2 cellular contexts compared by ENCODE assay signal in genomic region chr6:134753001-134753400, GRCh38.
TF ChIP-seq lines count a peak whose summit lies in the region.

No MANE protein-coding gene starts in this region.

TF ChIP-seq in HepG2, 621 proteins besides CTCF, POLR2A, EP300 and RAD21 (continued from another document):
- TF ChIP-seq ZNF407 (CRISPR knock-in tag; IDR thresholded peaks at IDR 0.05; ENCODE audit: not compliant biosample characterization), result no peak
- no peak for TF ChIP-seq HMGA1 (CRISPR knock-in tag; conservative IDR thresholded peaks at IDR 0.05)
- no peak for TF ChIP-seq FOXP4 (CRISPR knock-in tag; IDR thresholded peaks at IDR 0.05)
- TF ChIP-seq ZSCAN31 (CRISPR knock-in tag; IDR thresholded peaks at IDR 0.05; ENCODE audit: low read depth), result no peak
- TF ChIP-seq ASH2L (IDR thresholded peaks at IDR 0.05; ENCODE audit: insufficient read length, low read depth, low read length), result no peak
- no peak for TF ChIP-seq TP53 (CRISPR knock-in tag; conservative IDR thresholded peaks at IDR 0.05)
- TF ChIP-seq ZNF230 (CRISPR knock-in tag; IDR thresholded peaks at IDR 0.05), result no peak
- TF ChIP-seq ZNF260 (CRISPR knock-in tag; IDR thresholded peaks at IDR 0.05; ENCODE audit: borderline replicate concordance, low read depth), result no peak
- TF ChIP-seq ZSCAN9 (CRISPR knock-in tag; IDR thresholded peaks at IDR 0.05; ENCODE audit: borderline replicate concordance), result no peak
- no peak for TF ChIP-seq GTF3A (CRISPR knock-in tag; conservative IDR thresholded peaks at IDR 0.05)
- TF ChIP-seq ZNF614 (CRISPR knock-in tag; IDR thresholded peaks at IDR 0.05; ENCODE audit: borderline replicate concordance), result no peak
- no peak for TF ChIP-seq PATZ1 (CRISPR knock-in tag; IDR thresholded peaks at IDR 0.05)
- no peak for TF ChIP-seq ZNF7 (CRISPR knock-in tag; IDR thresholded peaks at IDR 0.05)
- no peak for TF ChIP-seq GFI1 (CRISPR knock-in tag; IDR thresholded peaks at IDR 0.05; ENCODE audit: borderline replicate concordance)

TF ChIP-seq in WTC11, 78 proteins besides CTCF, POLR2A, EP300 and RAD21 (continued from another document):
- no peak for TF ChIP-seq E2F5 (CRISPR knock-in tag; IDR thresholded peaks at IDR 0.05)
- no peak for TF ChIP-seq TP53 (CRISPR knock-in tag; IDR thresholded peaks at IDR 0.05)
- TF ChIP-seq AR (CRISPR knock-in tag; IDR thresholded peaks at IDR 0.05), result no peak
- TF ChIP-seq IRF2 (CRISPR knock-in tag; IDR thresholded peaks at IDR 0.05; ENCODE audit: borderline replicate concordance, low read depth), result no peak
- no peak for TF ChIP-seq ZNF121 (CRISPR knock-in tag; IDR thresholded peaks at IDR 0.05)
- no peak for TF ChIP-seq AFF4 (CRISPR knock-in tag; IDR thresholded peaks at IDR 0.05; ENCODE audit: borderline replicate concordance)
- TF ChIP-seq MLX (CRISPR knock-in tag; IDR thresholded peaks at IDR 0.05), result no peak
- TF ChIP-seq NR3C1 (CRISPR knock-in tag; conservative IDR thresholded peaks at IDR 0.05; ENCODE audit: low read depth), result no peak
- no peak for TF ChIP-seq ZNF532 (CRISPR knock-in tag; IDR thresholded peaks at IDR 0.05; ENCODE audit: borderline replicate concordance)
- no peak for TF ChIP-seq KAT7 (CRISPR knock-in tag; IDR thresholded peaks at IDR 0.05; ENCODE audit: borderline replicate concordance)
- TF ChIP-seq NR1H2 (CRISPR knock-in tag; IDR thresholded peaks at IDR 0.05), result no peak
- no peak for TF ChIP-seq ZNF219 (CRISPR knock-in tag; IDR thresholded peaks at IDR 0.05; ENCODE audit: borderline replicate concordance)
- TF ChIP-seq FOXP4 (CRISPR knock-in tag; IDR thresholded peaks at IDR 0.05), result no peak
- TF ChIP-seq PRDM15 (CRISPR knock-in tag; IDR thresholded peaks at IDR 0.05), result no peak
